ENCODE assay signal across 9 cellular contexts in the genomic region with DNA sequence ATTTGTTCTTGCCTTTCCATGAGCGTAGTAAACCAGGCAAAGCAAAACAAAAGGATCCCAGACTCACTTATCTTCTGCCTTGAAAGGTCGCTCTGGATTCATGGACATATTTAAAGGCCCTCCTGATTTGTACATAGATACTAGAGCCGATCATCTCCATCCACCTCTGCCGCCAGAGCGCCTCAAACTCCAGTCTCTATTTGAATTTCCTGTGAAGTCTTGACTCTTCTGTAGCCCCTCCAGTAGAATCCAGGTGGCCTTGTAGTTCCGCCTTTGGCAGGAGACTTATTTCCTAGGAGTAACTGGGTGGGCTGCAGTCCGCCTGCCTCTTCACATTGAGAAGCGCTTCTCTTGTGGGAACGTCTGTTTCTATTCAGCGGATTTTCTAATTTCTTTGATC. TPM values are rescaled to one million over a fixed set of nuclear protein-coding genes. Genes with fewer than 3 reads are reported as not detected.
DNase-seq lines count a peak whose midpoint lies in the region; ATAC-seq and TF ChIP-seq lines count a peak whose summit lies in the region.
"Had no signal": no experiment of that assay in that cellular context is flagged by ENCODE, and none has a peak within 500 bp of the region (broad histone marks: within the 10 kb centered on the region; RNA-seq: fewer than 3 reads in every experiment).

No MANE protein-coding gene starts in this region.

- intact Hi-C loops in breast epithelium (cut with DNase I; ENCODE audit: low total_unique reads) (no loop called here), upper lobe of right lung (cut with DNase I) (no loop called here)
- intact Hi-C loops in naive thymus-derived CD4-positive, alpha-beta T cell (cut with micrococcal nuclease), result loop anchor here in 1 of 2 donors (5.0 to 10.0 kb wide), 2 partner anchors 64 to 367 kb away; partner anchors contain the start of gene SIX4

- in situ Hi-C loops in GM13976 (cut with MboI; ENCODE audit: low sequenced_read_pairs, unreplicated experiment), result no loop called here

- H3K27me3 ChIP-seq in BLaER1 treated with 17β-estradiol and CSF1 and Interleukin-3, amounts not matched to agents 10 nM and 100 nM, result peaks cover 62 to 70% (median 67%) of the 10 kb centered on the region in 11 experiments
- H3K27me3 ChIP-seq in HUES6 (ENCODE audit: control insufficient read depth, insufficient read depth, low read length), result peaks cover 75% of the 10 kb centered on the region
- peaks cover 0 to 61% of the 10 kb centered on the region in 2 donors for H3K27me3 ChIP-seq in breast epithelium
- peaks cover 12 to 26% of the 10 kb centered on the region in 2 donors for H3K27me3 ChIP-seq in naive thymus-derived CD4-positive, alpha-beta T cell (ENCODE audit: control insufficient read depth in 2 of 2, insufficient read depth in 2 of 2, low read length in 2 of 2)
- peaks cover 81% of the 10 kb centered on the region for H3K27me3 ChIP-seq in upper lobe of right lung

- peaks cover 0 to 14% (median 4%) of the 10 kb centered on the region in 5 donors for H3K36me3 Mint-ChIP-seq in naive thymus-derived CD4-positive, alpha-beta T cell

- TF ChIP-seq CTCF in breast epithelium (IDR thresholded peaks at IDR 0.05) (no peak), GM13976 (IDR thresholded peaks at IDR 0.05; ENCODE audit: borderline replicate concordance, control extremely low read depth, extremely low read depth, insufficient read depth, missing control alignments) (no peak), upper lobe of right lung (IDR thresholded peaks at IDR 0.05) (no peak)

- peak overlapping the region; percentile 58 to 84 (median 76) for H3K4me3 Mint-ChIP-seq in naive thymus-derived CD4-positive, alpha-beta T cell

- H3K9ac ChIP-seq in BLaER1 treated with 17β-estradiol and CSF1 and Interleukin-3, amounts not matched to agents 10 nM and 100 nM, result peak overlapping the region in 5 of 11 experiments; percentile 74 to 88 (median 83); a peak in 3 of 22 replicates
- no peak overlapping the region for H3K9ac ChIP-seq in HUES6 (ENCODE audit: low read length)

- TF ChIP-seq POLR2A in breast epithelium (IDR thresholded peaks at IDR 0.05), result no peak

- H3K4me1 ChIP-seq in BLaER1 treated with 17β-estradiol and CSF1 and Interleukin-3, amounts not matched to agents 10 nM and 100 nM, result peaks cover 17 to 28% (median 21%) of the 10 kb centered on the region in 10 experiments
- peaks cover 33% of the 10 kb centered on the region for H3K4me1 ChIP-seq in HUES6 (ENCODE audit: control insufficient read depth, insufficient read depth, low read length)
- H3K4me1 ChIP-seq in breast epithelium, result peaks cover 0 to 2% of the 10 kb centered on the region in 2 donors
- H3K4me1 ChIP-seq in naive thymus-derived CD4-positive, alpha-beta T cell (ENCODE audit: control insufficient read depth in 2 of 2, insufficient read depth in 2 of 2, low read length in 2 of 2), result peaks cover 6 to 11% of the 10 kb centered on the region in 2 donors
- peaks cover 21% of the 10 kb centered on the region for H3K4me1 ChIP-seq in upper lobe of right lung

- DNase-seq in breast epithelium (ENCODE audit: low spot score in 2 of 2) (no peak), GM13976 (ENCODE audit: low spot score) (no peak), upper lobe of right lung (no peak), D341Med (ENCODE audit: low spot score) (no peak)
- no peak for DNase-seq in naive thymus-derived CD4-positive, alpha-beta T cell
- DNase-seq: central memory CD4-positive, alpha-beta T cell had no signal

- H3K36me3 ChIP-seq in BLaER1 treated with 17β-estradiol and CSF1 and Interleukin-3, amounts not matched to agents 10 nM and 100 nM, result no peaks in the 10 kb centered on the region
- H3K36me3 ChIP-seq in HUES6 (ENCODE audit: control insufficient read depth, insufficient read depth, low read length) (no peaks in the 10 kb centered on the region), breast epithelium (no peaks in the 10 kb centered on the region), upper lobe of right lung (no peaks in the 10 kb centered on the region)
- no peaks in the 10 kb centered on the region for H3K36me3 ChIP-seq in naive thymus-derived CD4-positive, alpha-beta T cell (ENCODE audit: control insufficient read depth in 2 of 3, insufficient read depth in 3 of 3, low read length in 3 of 3)

- peaks cover 0 to 4% (median 0%) of the 10 kb centered on the region in 11 experiments; a peak in 4 of 22 replicates for H4K20me1 ChIP-seq in BLaER1 treated with 17β-estradiol and CSF1 and Interleukin-3, amounts not matched to agents 10 nM and 100 nM

- POLR2A ChIA-PET in naive thymus-derived CD4-positive, alpha-beta T cell (lab: Charles Lee), result no interaction called here

- H3K9me3 Mint-ChIP-seq in naive thymus-derived CD4-positive, alpha-beta T cell, result peaks cover 0 to 6% (median 0%) of the 10 kb centered on the region in 11 donors

- peak overlapping the region in 1 of 11 experiments; percentile 82; a peak in 1 of 22 replicates for H3K27ac ChIP-seq in BLaER1 treated with 17β-estradiol and CSF1 and Interleukin-3, amounts not matched to agents 10 nM and 100 nM
- no peak overlapping the region for H3K27ac ChIP-seq in HUES6 (ENCODE audit: low read depth, low read length)
- no peak overlapping the region for H3K27ac ChIP-seq in breast epithelium
- H3K27ac ChIP-seq in naive thymus-derived CD4-positive, alpha-beta T cell (ENCODE audit: low read depth, low read length), result no peak overlapping the region
- no peak overlapping the region for H3K27ac ChIP-seq in upper lobe of right lung

- peaks cover 8 to 45% (median 41%) of the 10 kb centered on the region in 7 donors for H3K4me1 Mint-ChIP-seq in naive thymus-derived CD4-positive, alpha-beta T cell

- CTCF ChIA-PET in naive thymus-derived CD4-positive, alpha-beta T cell (lab: Charles Lee), result no interaction called here

- peaks cover 79 to 88% (median 85%) of the 10 kb centered on the region in 5 donors for H3K27me3 Mint-ChIP-seq in naive thymus-derived CD4-positive, alpha-beta T cell

- H3K27ac Mint-ChIP-seq in naive thymus-derived CD4-positive, alpha-beta T cell, result peak overlapping the region in 1 of 9 donors; percentile 66

- H3K9me3 ChIP-seq in BLaER1 treated with 17β-estradiol and CSF1 and Interleukin-3, amounts not matched to agents 10 nM and 100 nM (replicated peaks in 1 of 11), result peaks cover 0 to 9% (median 4%) of the 10 kb centered on the region in 11 experiments; a peak in 13 of 22 replicates
- no peaks in the 10 kb centered on the region for H3K9me3 ChIP-seq in HUES6 (ENCODE audit: control insufficient read depth, insufficient read depth, low read depth, low read length)
- no peaks in the 10 kb centered on the region for H3K9me3 ChIP-seq in breast epithelium
- H3K9me3 ChIP-seq in naive thymus-derived CD4-positive, alpha-beta T cell (ENCODE audit: control insufficient read depth in 2 of 3, low read length in 3 of 3), result no peaks in the 10 kb centered on the region
- no peaks in the 10 kb centered on the region for H3K9me3 ChIP-seq in upper lobe of right lung

- H3K4me2 ChIP-seq in BLaER1 treated with 17β-estradiol and CSF1 and Interleukin-3, amounts not matched to agents 10 nM and 100 nM, result peak overlapping the region; percentile 90 to 97 (median 93)

- H3K4me3 ChIP-seq in BLaER1 treated with 17β-estradiol and CSF1 and Interleukin-3, amounts not matched to agents 10 nM and 100 nM, result peak overlapping the region; percentile 62 to 83 (median 72); a peak in 19 of 20 replicates
- H3K4me3 ChIP-seq in HUES6 (ENCODE audit: low read depth, low read length) (peak overlapping the region; percentile 70), breast epithelium (peak overlapping the region; percentile 58 to 85 (median 63)), upper lobe of right lung (no peak overlapping the region)
- no peak overlapping the region for H3K4me3 ChIP-seq in naive thymus-derived CD4-positive, alpha-beta T cell (ENCODE audit: low read length)

- no peak for ATAC-seq in naive thymus-derived CD4-positive, alpha-beta T cell
- ATAC-seq in upper lobe of right lung, result no peak
- no peak for ATAC-seq in GM21423 (IDR thresholded peaks at IDR 0.05; ENCODE audit: unreplicated experiment)

RNA-seq across cellular contexts. Expression of gene SIX1, which starts 8.8 kb away (rescaled TPM):
- total RNA-seq in breast epithelium, result 10 to 100 TPM in 1 of 3 donors, 1 to 10 TPM in 2; 2.6 to 14.9 (median 5.0) TPM
- under 1 TPM in 1 of 5 experiments, not detected in 4; 0.70 TPM for total RNA-seq in naive thymus-derived CD4-positive, alpha-beta T cell
- polyA plus RNA-seq in naive thymus-derived CD4-positive, alpha-beta T cell, result not detected
- 0.14 TPM for total RNA-seq in upper lobe of right lung

Comparison
In these comparisons a context has a peak if more than half of its experiments do, and no peak if none do; other contexts are left out.
1. H3K4me3 ChIP-seq: peak in BLaER1 treated with 17β-estradiol and CSF1 and Interleukin-3, amounts not matched to agents 10 nM and 100 nM (10 of 10), HUES6 (single experiment) and breast epithelium (3 of 3); none in naive thymus-derived CD4-positive, alpha-beta T cell (single experiment) and upper lobe of right lung (single experiment).